15 cellular contexts compared by ENCODE assay signal in the genomic region with DNA sequence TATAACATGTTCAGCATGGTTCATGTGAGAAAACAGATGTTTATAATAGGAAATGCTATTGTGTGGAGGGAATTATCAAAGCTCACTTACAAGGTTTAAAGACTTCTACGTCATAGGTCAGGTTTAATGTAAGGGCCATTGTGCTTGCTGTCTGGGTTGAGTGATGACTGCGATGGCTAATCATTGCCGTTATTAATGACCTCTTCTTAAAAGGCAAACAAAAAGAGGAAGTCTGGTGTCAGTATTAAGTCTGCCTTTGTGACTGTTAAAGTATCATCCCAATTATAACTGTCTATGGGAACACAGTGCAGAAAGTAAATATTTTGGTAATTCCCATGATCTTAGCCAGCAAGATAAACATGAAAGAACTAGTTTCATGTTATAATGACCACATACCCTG.
"Had no signal": no experiment of that assay in that cellular context is flagged by ENCODE, and none has a peak within 500 bp of the region (broad histone marks: within the 10 kb centered on the region; RNA-seq: fewer than 3 reads in every experiment).

No MANE protein-coding gene starts in this region.

- H3K4me3 ChIP-seq: hepatocyte, left ventricle myocardium inferior, tibial nerve, vagina had no signal

- DNase-seq: activated naive CD4-positive, alpha-beta T cell; anterior cingulate cortex; cerebellar nuclear complex; effector memory CD4-positive, alpha-beta T cell; kidney; left ventricle myocardium inferior; natural killer cell; posterior cingulate gyrus; stimulated activated naive CD4-positive, alpha-beta T cell; substantia nigra; T-helper 2 cell had no signal

- H3K27ac Mint-ChIP-seq: memory B cell, natural killer cell had no signal

- H3K27me3 Mint-ChIP-seq: memory B cell had no signal

- H3K4me1 Mint-ChIP-seq: memory B cell had no signal

- H3K9me3 Mint-ChIP-seq: memory B cell, natural killer cell had no signal

- H3K4me3 Mint-ChIP-seq: memory B cell, natural killer cell had no signal
